In genomic region chr22:50508897-50509296, GRCh38 we compare ENCODE assay signal across 8 cellular contexts. TPM values are rescaled to one million over a fixed set of nuclear protein-coding genes. Genes with fewer than 3 reads are reported as not detected.
DNase-seq lines count a peak whose midpoint lies in the region; ATAC-seq and TF ChIP-seq lines count a peak whose summit lies in the region.

No MANE protein-coding gene starts in this region.

- H3K4me3 ChIP-seq in GM06990 (replicated peaks; ENCODE audit: low read depth, low read length) (peak overlapping the region; percentile 98), SJCRH30 (peak overlapping the region; percentile 98), esophagus squamous epithelium (peak overlapping the region; percentile 82 to 97 (median 86)), rectal smooth muscle tissue (ENCODE audit: low read length) (peak overlapping the region; percentile 85)

- WGBS in esophagus squamous epithelium, 2 donors, result 2 to 18% methylated on average over 3 of the region's 3 CpGs

- H3K36me3 ChIP-seq in GM06990 (ENCODE audit: control insufficient read depth, insufficient read depth, low read length) (peaks cover 9% of the 10 kb centered on the region), SJCRH30 (peaks cover 32% of the 10 kb centered on the region), esophagus squamous epithelium (peaks cover 7 to 53% (median 15%) of the 10 kb centered on the region in 3 donors), rectal smooth muscle tissue (ENCODE audit: control insufficient read depth, insufficient read depth, low read length) (peaks cover 11% of the 10 kb centered on the region)

- TF ChIP-seq CTCF in GM06990 (IDR thresholded peaks at IDR 0.05; ENCODE audit: insufficient read depth, low read length, poor library complexity, severe bottlenecking) (no peak), esophagus squamous epithelium (IDR thresholded peaks at IDR 0.05) (no peak)

- H3K9me3 ChIP-seq in SJCRH30 (replicated peaks) (no peaks in the 10 kb centered on the region), esophagus squamous epithelium (no peaks in the 10 kb centered on the region)

- no peak overlapping the region for H3K9ac ChIP-seq in rectal smooth muscle tissue (ENCODE audit: low read length)

- no peaks in the 10 kb centered on the region for H3K27me3 ChIP-seq in GM06990 (replicated peaks; ENCODE audit: control insufficient read depth, insufficient read depth, low read length)
- no peaks in the 10 kb centered on the region for H3K27me3 ChIP-seq in SJCRH30
- H3K27me3 ChIP-seq in esophagus squamous epithelium, result no peaks in the 10 kb centered on the region
- no peaks in the 10 kb centered on the region for H3K27me3 ChIP-seq in rectal smooth muscle tissue (ENCODE audit: control insufficient read depth, insufficient read depth, low read length)

- intact Hi-C loops in esophagus squamous epithelium (cut with DNase I), result no loop called here

- DNase-seq in GM06990 (ENCODE audit: extremely low read depth, insufficient read length) (no peak), SJCRH30 (no peak), esophagus squamous epithelium (lab: John Stamatoyannopoulos, UW) (no peak), GM19238 (ENCODE audit: insufficient read length, low spot score) (no peak), NCI-H1694 treated with DMSO at 0.1 percent for 48 hours (lab: John Stamatoyannopoulos, UW) (no peak)

- no peak for TF ChIP-seq POLR2A in esophagus squamous epithelium (IDR thresholded peaks at IDR 0.05)

- H3K27ac ChIP-seq in SJCRH30 (peak overlapping the region; percentile 94), esophagus squamous epithelium (peak overlapping the region; percentile 95 to 99 (median 97)), rectal smooth muscle tissue (ENCODE audit: low read depth, low read length) (peak overlapping the region; percentile 92)

- H3K4me1 ChIP-seq in SJCRH30 (peaks cover 9% of the 10 kb centered on the region), esophagus squamous epithelium (peaks cover 27 to 62% (median 38%) of the 10 kb centered on the region in 3 donors), rectal smooth muscle tissue (ENCODE audit: control insufficient read depth, insufficient read depth, low read length) (peaks cover 10% of the 10 kb centered on the region)

- no peak for ATAC-seq in HG03442 (IDR thresholded peaks at IDR 0.05; ENCODE audit: unreplicated experiment)
- no peak for ATAC-seq in GM18520 (IDR thresholded peaks at IDR 0.05; ENCODE audit: unreplicated experiment)

RNA-seq across cellular contexts. Expression of gene NCAPH2, which starts 0.9 kb away (rescaled TPM):
- 87.0 and 94.2 TPM in 2 replicates for total RNA-seq in SJCRH30 (2014; rRNA removed; shearing (Covaris generic))
- 10 to 100 TPM; 30.2 to 42.6 (median 38.5) TPM for total RNA-seq in esophagus squamous epithelium

RNA-seq across cellular contexts. Expression of gene LMF2, which starts 1.4 kb away (rescaled TPM):
- 39.2 and 48.8 TPM in 2 replicates for total RNA-seq in SJCRH30 (2014; rRNA removed; shearing (Covaris generic))
- 10 to 100 TPM; 35.4 to 65.0 (median 46.2) TPM for total RNA-seq in esophagus squamous epithelium

RNA-seq across cellular contexts. Expression of gene SCO2, which starts 16.5 kb away (rescaled TPM):
- total RNA-seq in SJCRH30 (2014; rRNA removed; shearing (Covaris generic)), result 0.71 and 2.1 TPM in 2 replicates
- total RNA-seq in esophagus squamous epithelium, result 10 to 100 TPM in 1 of 4 donors, 1 to 10 TPM in 3; 5.1 to 14.9 (median 6.7) TPM

RNA-seq across cellular contexts. Expression of gene TYMP, which starts 20.9 kb away (rescaled TPM):
- 0.51 and 0.63 TPM in 2 replicates for total RNA-seq in SJCRH30 (2014; rRNA removed; shearing (Covaris generic))
- total RNA-seq in esophagus squamous epithelium, result 100 to 1,000 TPM in 2 of 4 donors, 10 to 100 TPM in 2; 86.0 to 281 (median 137) TPM

RNA-seq across cellular contexts. Expression of gene MIOX, which starts 22.2 kb away (rescaled TPM):
- not detected in 2 replicates for total RNA-seq in SJCRH30 (2014; rRNA removed; shearing (Covaris generic))
- not detected for total RNA-seq in esophagus squamous epithelium
